In genomic region chr15:82476697-82477342, GRCh38 we compare ENCODE assay signal across 7 cellular contexts. TPM values are rescaled to one million over a fixed set of nuclear protein-coding genes. Genes with fewer than 3 reads are reported as not detected.
DNase-seq lines count a peak whose midpoint lies in the region; ATAC-seq, FAIRE-seq and TF ChIP-seq lines count a peak whose summit lies in the region.
"Not testable (repeated sequence)": the region's sequence is repeated elsewhere in the genome, so short reads cannot be mapped to it uniquely, and the experiment has no call there.

No MANE protein-coding gene starts in this region.

- intact Hi-C loops in PC-3 (cut with micrococcal nuclease); left ventricle myocardium superior (cut with micrococcal nuclease); kidney (cut with DNase I): not testable (repeated sequence)

- not testable (repeated sequence) for H3K4me3 Mint-ChIP-seq in chondrocyte (ENCODE audit: unreplicated experiment)

- H3K27me3 ChIP-seq in BJ (ENCODE audit: control insufficient read depth, insufficient read depth, low read length); PC-3 (ENCODE audit: low read length): not testable (repeated sequence)

- H3K27ac Mint-ChIP-seq in chondrocyte (ENCODE audit: unreplicated experiment), result not testable (repeated sequence)

- H3K9ac ChIP-seq in PC-3 (ENCODE audit: low read length); kidney (ENCODE audit: low read length in 2 of 2): not testable (repeated sequence)

- H3K27ac ChIP-seq in PC-3 (ENCODE audit: low read length); kidney (ENCODE audit: low read depth in 2 of 2, low read length in 2 of 2): not testable (repeated sequence)

- ATAC-seq in PC-3, left ventricle myocardium superior: not testable (repeated sequence)

- not testable (repeated sequence) for FAIRE-seq in kidney (lab: Jason Lieb, UNC)

- not testable (repeated sequence) for H3K4me2 ChIP-seq in PC-3 (ENCODE audit: low read length)

- not testable (repeated sequence) for H4K20me1 ChIP-seq in PC-3 (ENCODE audit: low read length)

- H3K36me3 ChIP-seq in BJ (ENCODE audit: control insufficient read depth, insufficient read depth, low read length); PC-3 (ENCODE audit: low read depth, low read length); kidney (ENCODE audit: control insufficient read depth in 1 of 2, insufficient read depth in 2 of 2, low read length in 2 of 2): not testable (repeated sequence)

- H3K27me3 Mint-ChIP-seq in chondrocyte (ENCODE audit: low read depth), result not testable (repeated sequence)

- not testable (repeated sequence) for H3K4me1 ChIP-seq in PC-3 (ENCODE audit: insufficient read depth, low read length); kidney (ENCODE audit: control insufficient read depth in 1 of 2, insufficient read depth in 1 of 2, low read depth in 1 of 2, low read length in 2 of 2)

- DNase-seq in BJ (ENCODE audit: low read depth); PC-3: not testable (repeated sequence)
- peak; percentile 1 for DNase-seq in H4 (ENCODE audit: low spot score)
- DNase-seq in chondrocyte (ENCODE audit: low spot score), result peak; percentile 95
- DNase-seq in left ventricle myocardium superior, result peak; percentile 16
- peak; percentile 65 for DNase-seq in kidney
- DNase-seq in pons (ENCODE audit: low spot score), result peak; percentile 0

- H3K9me3 Mint-ChIP-seq in chondrocyte (ENCODE audit: low read depth), result not testable (repeated sequence)

- POLR2A ChIA-PET in BJ (lab: Charles Lee); PC-3 (lab: Charles Lee; ENCODE audit: unreplicated experiment): not testable (repeated sequence)

- TSS peak; percentile 5 for BruUV-seq in PC-3 (replicated peaks; lab: Mats Ljungman, UMichigan)

- CTCF ChIA-PET in BJ (lab: Yijun Ruan, JAX); PC-3 (lab: Charles Lee): not testable (repeated sequence)

- not testable (repeated sequence) for H3K9me3 ChIP-seq in PC-3 (ENCODE audit: low read length); kidney (ENCODE audit: control insufficient read depth in 1 of 2, low read length in 2 of 2)

- H3K79me2 ChIP-seq in PC-3 (ENCODE audit: low read length), result not testable (repeated sequence)

- H3K9me2 ChIP-seq in PC-3 (replicated peaks; ENCODE audit: low read length), result not testable (repeated sequence)

- H3K4me1 Mint-ChIP-seq in chondrocyte (ENCODE audit: low read depth), result not testable (repeated sequence)

- not testable (repeated sequence) for H3K4me3 ChIP-seq in BJ (ENCODE audit: low read depth, low read length); PC-3 (ENCODE audit: low read length); kidney (ENCODE audit: low read length in 2 of 2)

- not testable (repeated sequence) for H3K36me3 Mint-ChIP-seq in chondrocyte (ENCODE audit: low read depth)

- not testable (repeated sequence) for H3F3A ChIP-seq in PC-3 (ENCODE audit: low read length, unreplicated experiment)

- TF ChIP-seq CTCF in BJ (IDR thresholded peaks at IDR 0.05; ENCODE audit: insufficient read depth, low read depth, low read length), result 0 out of 2 replicates have a peak, but pooled peaks have one; percentile 4
- not testable (repeated sequence) for TF ChIP-seq CTCF in PC-3 (conservative IDR thresholded peaks at IDR 0.05; ENCODE audit: low read depth, low read length); chondrocyte (IDR thresholded peaks at IDR 0.05); kidney (IDR thresholded peaks at IDR 0.05; ENCODE audit: borderline replicate concordance, extremely low read depth, insufficient read depth)

- H2AFZ ChIP-seq in PC-3 (ENCODE audit: low read length), result not testable (repeated sequence)

RNA-seq across cellular contexts. Expression of gene GOLGA6L9, which starts 47.2 kb away (rescaled TPM):
- polyA plus RNA-seq in BJ (2011; rRNA removed), result 0.72 and 0.91 TPM in 2 replicates
- polyA minus RNA-seq in BJ (2011; rRNA and poly(A)+ RNA removed), result 0.38 and 0.77 TPM in 2 replicates
- total RNA-seq in H4 (2014; rRNA removed; shearing (Covaris generic)), result 0.37 and 0.75 TPM in 2 replicates
- 5.6 and 8.1 TPM in 2 replicates for total RNA-seq in PC-3 (2014; rRNA removed)
- 2.4 to 4.2 TPM (median 2.9 TPM) in 3 replicates for total RNA-seq in chondrocyte
- total RNA-seq in left ventricle myocardium superior, result 1.4 TPM
- 2.9 TPM for total RNA-seq in kidney
- polyA plus RNA-seq in kidney (ENCODE audit: insufficient read depth, low read depth, low replicate concordance), result 1.3 TPM
